7 cellular contexts compared by ENCODE assay signal in the genomic region with DNA sequence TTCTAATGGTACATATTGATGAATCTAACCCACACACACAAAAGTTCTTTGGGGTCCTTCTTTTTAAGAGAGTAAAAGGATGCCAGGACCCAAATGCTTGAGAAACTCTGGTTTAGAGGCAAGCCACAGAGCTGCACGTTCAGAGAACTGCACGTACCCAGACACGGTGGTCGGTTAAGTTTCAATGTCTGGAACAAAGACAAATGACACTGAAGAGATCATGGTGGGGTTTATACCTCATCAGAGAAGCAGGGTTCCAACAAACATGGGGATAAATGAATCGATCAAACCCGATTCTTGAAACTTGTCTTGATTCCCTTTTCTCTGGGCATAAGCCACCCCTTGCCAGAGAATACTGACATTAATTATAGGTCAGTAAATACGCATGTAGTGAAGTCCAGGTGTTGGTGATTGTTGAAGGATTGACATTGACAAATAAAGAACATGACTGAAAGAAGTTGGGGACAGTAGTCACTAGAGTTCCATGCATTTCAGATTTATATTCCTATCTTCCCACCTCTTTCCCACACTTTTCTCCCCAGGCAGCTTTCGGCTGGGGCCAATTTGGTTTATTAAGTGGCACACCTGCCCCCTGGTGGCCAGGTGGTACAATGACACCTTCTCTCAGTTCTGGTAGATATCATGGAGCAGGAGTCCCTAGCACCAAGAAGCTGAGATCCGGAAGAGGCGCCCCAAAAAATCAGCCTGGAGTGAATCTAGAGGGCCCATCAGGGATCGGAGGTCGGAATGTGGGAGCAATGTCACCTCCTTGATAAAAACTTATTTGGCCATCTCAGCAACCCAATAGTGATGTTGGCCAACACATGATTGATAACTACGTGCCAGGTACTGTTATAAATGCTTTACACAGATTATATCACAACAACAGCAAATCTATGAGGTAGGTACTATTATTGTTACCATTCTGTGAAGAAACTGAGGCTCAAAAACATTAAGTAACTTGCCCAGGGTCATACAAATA. TPM values are rescaled to one million over a fixed set of nuclear protein-coding genes. Genes with fewer than 3 reads are reported as not detected.
DNase-seq lines count a peak whose midpoint lies in the region; ATAC-seq, FAIRE-seq and TF ChIP-seq lines count a peak whose summit lies in the region.

No MANE protein-coding gene starts in this region.

- H3K4me1 ChIP-seq in hepatocyte (ENCODE audit: insufficient read depth) (peaks cover 7% of the 10 kb centered on the region), small intestine (ENCODE audit: control insufficient read depth in 2 of 2, insufficient read depth in 1 of 2, low read depth in 1 of 2, low read length in 1 of 2) (no peaks in the 10 kb centered on the region)

- peaks cover 57% of the 10 kb centered on the region for H3K4me1 Mint-ChIP-seq in T-helper 1 cell treated with Interleukin-12 subunit alpha and Interleukin-12 subunit beta and Interleukin-4 antibody, amounts not matched to agents 30 μg/mL and 1 μg/mL, for 36 hours (ENCODE audit: low read depth)

- no peaks in the 10 kb centered on the region for H3K79me2 ChIP-seq in hepatocyte

- H3K27ac Mint-ChIP-seq in T-helper 1 cell treated with Interleukin-12 subunit alpha and Interleukin-12 subunit beta and Interleukin-4 antibody, amounts not matched to agents 30 μg/mL and 1 μg/mL, for 36 hours = peak overlapping the region; percentile 77

- no peak overlapping the region for H2AFZ ChIP-seq in hepatocyte

- 57% methylated on average over 13 of the region's 13 CpGs for WGBS in hepatocyte (ENCODE audit: low lambda C conversion rate, missing lambda C conversion rate)
- WGBS in small intestine, 3 donors = 34 to 53% (median 41%) methylated on average over 13 of the region's 13 CpGs

- H3K27me3 Mint-ChIP-seq in T-helper 1 cell treated with Interleukin-12 subunit alpha and Interleukin-12 subunit beta and Interleukin-4 antibody, amounts not matched to agents 30 μg/mL and 1 μg/mL, for 36 hours (ENCODE audit: low read depth) = no peaks in the 10 kb centered on the region

- DNase-seq in NCI-H1048 (lab: John Stamatoyannopoulos, UW) (peak; percentile 18), astrocyte of the spinal cord (ENCODE audit: low read depth, low spot score) (peak; percentile 75), hepatocyte (ENCODE audit: low spot score) (peak; percentile 87), small intestine (peak; percentile 78)

- H3K9me2 ChIP-seq in hepatocyte (replicated peaks; ENCODE audit: insufficient read depth) = no peaks in the 10 kb centered on the region

- peaks cover 5% of the 10 kb centered on the region for H3K36me3 Mint-ChIP-seq in T-helper 1 cell treated with Interleukin-12 subunit alpha and Interleukin-12 subunit beta and Interleukin-4 antibody, amounts not matched to agents 30 μg/mL and 1 μg/mL, for 36 hours (ENCODE audit: low read depth)

- H3K36me3 ChIP-seq in hepatocyte (replicated peaks; ENCODE audit: insufficient read depth, low read depth) (no peaks in the 10 kb centered on the region), small intestine (ENCODE audit: control insufficient read depth in 2 of 2, insufficient read depth in 2 of 2, low read length in 2 of 2) (no peaks in the 10 kb centered on the region)

- H3K27me3 ChIP-seq in hepatocyte (peaks cover 3% of the 10 kb centered on the region), small intestine (ENCODE audit: control insufficient read depth in 2 of 2, insufficient read depth in 2 of 2, low read length in 2 of 2) (no peaks in the 10 kb centered on the region)

- H3K9me3 Mint-ChIP-seq in T-helper 1 cell treated with Interleukin-12 subunit alpha and Interleukin-12 subunit beta and Interleukin-4 antibody, amounts not matched to agents 30 μg/mL and 1 μg/mL, for 36 hours = no peaks in the 10 kb centered on the region

- no peak for FAIRE-seq in small intestine (lab: Jason Lieb, UNC)

- H3K4me3 Mint-ChIP-seq in T-helper 1 cell treated with Interleukin-12 subunit alpha and Interleukin-12 subunit beta and Interleukin-4 antibody, amounts not matched to agents 30 μg/mL and 1 μg/mL, for 36 hours = no peak overlapping the region

- H4K20me1 ChIP-seq in hepatocyte (ENCODE audit: insufficient read depth, poor library complexity, severe bottlenecking) = no peaks in the 10 kb centered on the region

- H3K9me3 ChIP-seq in hepatocyte (ENCODE audit: low read depth) (no peaks in the 10 kb centered on the region), small intestine (ENCODE audit: control insufficient read depth, low read depth) (no peaks in the 10 kb centered on the region)

- TF ChIP-seq CTCF in GM12873 (IDR thresholded peaks at IDR 0.05; ENCODE audit: insufficient read depth, low read depth, low read length, missing control alignments) = peak; percentile 85
- peak; percentile 83 for TF ChIP-seq CTCF in astrocyte of the spinal cord (IDR thresholded peaks at IDR 0.05; ENCODE audit: low read depth, low read length)
- TF ChIP-seq CTCF in hepatocyte (IDR thresholded peaks at IDR 0.05; ENCODE audit: poor library complexity) = peak; percentile 88

- H3K4me3 ChIP-seq in astrocyte of the spinal cord (ENCODE audit: low read depth, low read length) (no peak overlapping the region), hepatocyte (no peak overlapping the region), small intestine (ENCODE audit: low read depth in 1 of 2, low read length in 2 of 2) (no peak overlapping the region)

- no peak overlapping the region for H3K4me2 ChIP-seq in hepatocyte

- no peak for ATAC-seq in GM18873 (IDR thresholded peaks at IDR 0.05; ENCODE audit: low FRiP score, unreplicated experiment)

- in situ Hi-C loops in astrocyte of the spinal cord (cut with HindIII; ENCODE audit: low sequenced_read_pairs) = no loop called here

- H3K27ac ChIP-seq in hepatocyte = no peak overlapping the region
- H3K27ac ChIP-seq in small intestine (ENCODE audit: low read depth in 1 of 2, low read length in 1 of 2) = no peak overlapping the region

RNA-seq across cellular contexts. Expression of gene HDAC7, which starts 17.8 kb away (rescaled TPM):
- 17.9 and 19.0 TPM in 2 replicates for total RNA-seq in hepatocyte
- polyA plus RNA-seq in hepatocyte (41.2 and 45.5 TPM in 2 replicates), small intestine (10 to 100 TPM in 1 of 3 donors, 1 to 10 TPM in 2; 2.2 to 30.3 (median 6.2) TPM)

Comparison
In these comparisons a context has a peak if more than half of its experiments do, and no peak if none do; other contexts are left out.
1. DNase-seq: peak in every context shown above with its lines; median percentile 87 in hepatocyte; 78 in small intestine; 75 in astrocyte of the spinal cord; 18 in NCI-H1048.